Comparison of ENCODE assay signal across 1 cellular context in the genomic region with DNA sequence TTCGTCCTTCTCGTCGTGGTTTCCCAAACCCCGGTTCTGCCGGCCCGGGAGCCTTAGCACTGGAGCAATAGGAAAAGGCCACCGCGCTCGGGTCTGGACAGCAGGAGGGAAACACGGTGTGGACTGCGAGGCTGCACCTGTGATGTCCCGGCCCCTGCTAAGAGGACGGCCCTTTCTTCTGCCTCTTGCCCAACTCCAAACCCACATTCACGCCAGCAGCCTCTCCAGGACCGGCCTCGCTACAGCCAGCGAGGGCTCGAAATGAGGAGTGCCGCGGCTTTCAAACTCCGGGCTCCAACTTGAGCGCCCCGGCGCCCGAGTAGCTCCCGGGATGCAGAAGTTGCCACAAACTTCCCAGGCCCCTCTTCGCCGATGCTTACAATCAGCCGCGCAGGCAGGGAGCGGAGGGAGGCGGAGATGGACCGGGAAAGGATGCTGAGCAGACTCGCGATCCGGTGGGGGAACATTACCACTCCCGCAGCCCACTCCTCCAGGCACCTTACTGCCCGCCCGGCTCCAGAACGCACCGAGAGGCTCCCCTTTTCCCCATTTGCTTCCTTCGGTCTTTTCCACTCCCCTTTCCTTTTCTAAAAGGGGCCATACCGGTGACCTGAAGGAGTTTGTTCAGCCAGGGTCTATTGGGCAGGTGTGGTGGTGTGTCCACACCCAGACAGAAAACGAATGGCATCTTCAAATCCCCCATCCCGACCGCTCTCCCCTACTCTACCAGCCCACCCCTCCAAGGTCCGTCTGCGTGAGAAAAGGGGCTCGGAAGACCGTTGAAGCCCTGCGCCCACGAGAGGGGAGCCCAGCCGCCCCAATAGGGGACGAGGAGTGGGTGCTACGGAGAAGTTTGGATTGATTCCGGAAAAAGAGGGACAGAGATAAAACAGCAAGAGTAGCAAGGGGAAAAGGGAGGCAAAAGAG.
TF ChIP-seq lines count a peak whose summit lies in the region.

No MANE protein-coding gene starts in this region.

TF ChIP-seq in H1, 55 proteins besides CTCF, POLR2A, EP300 and RAD21 (continued from another document):
- TF ChIP-seq RNF2 (IDR thresholded peaks at IDR 0.05; ENCODE audit: borderline replicate concordance, low read depth, low read length, missing control alignments, poor library complexity, severe bottlenecking) (peak; percentile 56), MAFK (IDR thresholded peaks at IDR 0.05; ENCODE audit: low read depth, low read length) (no peak), SIN3A (conservative IDR thresholded peaks at IDR 0.05 in 1 of 2, IDR thresholded peaks at IDR 0.05 in 1 of 2; ENCODE audit: low read depth in 1 of 2, low read length in 2 of 2) (no peak), TCF12 (IDR thresholded peaks at IDR 0.05; ENCODE audit: low read depth, low read length) (no peak), NRF1 (IDR thresholded peaks at IDR 0.05; ENCODE audit: low read depth, low read length) (no peak), POLR2AphosphoS5 (IDR thresholded peaks at IDR 0.05; ENCODE audit: low read depth, low read length) (no peak), TBP (IDR thresholded peaks at IDR 0.05; ENCODE audit: low read depth, low read length) (peak; percentile 26; the same call in 1 of the 2 replicates), RBBP5 (IDR thresholded peaks at IDR 0.05; ENCODE audit: borderline replicate concordance, low read depth, low read length) (peak; percentile 66), SP1 (IDR thresholded peaks at IDR 0.05; ENCODE audit: low read depth, low read length) (no peak), SUZ12 (IDR thresholded peaks at IDR 0.05; ENCODE audit: low read length) (peak; percentile 55; the same call in 1 of the 2 replicates), KDM1A (IDR thresholded peaks at IDR 0.05; ENCODE audit: borderline replicate concordance, low read length) (no peak), ASH2L (IDR thresholded peaks at IDR 0.05; ENCODE audit: low read length) (peak; percentile 65), TAF7 (optimal IDR thresholded peaks at IDR 0.05; ENCODE audit: borderline replicate concordance, low read depth, low read length) (peak; percentile 30), JUND (IDR thresholded peaks at IDR 0.05; ENCODE audit: low read length) (no peak)
- TF ChIP-seq, protein P1, sequence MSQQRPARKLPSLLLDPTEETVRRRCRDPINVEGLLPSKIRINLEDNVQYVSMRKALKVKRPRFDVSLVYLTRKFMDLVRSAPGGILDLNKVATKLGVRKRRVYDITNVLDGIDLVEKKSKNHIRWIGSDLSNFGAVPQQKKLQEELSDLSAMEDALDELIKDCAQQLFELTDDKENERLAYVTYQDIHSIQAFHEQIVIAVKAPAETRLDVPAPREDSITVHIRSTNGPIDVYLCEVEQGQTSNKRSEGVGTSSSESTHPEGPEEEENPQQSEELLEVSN (IDR thresholded peaks at IDR 0.05): peak; percentile 94
- TF ChIP-seq, protein P2, sequence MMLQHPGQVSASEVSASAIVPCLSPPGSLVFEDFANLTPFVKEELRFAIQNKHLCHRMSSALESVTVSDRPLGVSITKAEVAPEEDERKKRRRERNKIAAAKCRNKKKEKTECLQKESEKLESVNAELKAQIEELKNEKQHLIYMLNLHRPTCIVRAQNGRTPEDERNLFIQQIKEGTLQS (IDR thresholded peaks at IDR 0.05; ENCODE audit: insufficient read depth, low read depth, low read length): no peak
